In the genomic region with DNA sequence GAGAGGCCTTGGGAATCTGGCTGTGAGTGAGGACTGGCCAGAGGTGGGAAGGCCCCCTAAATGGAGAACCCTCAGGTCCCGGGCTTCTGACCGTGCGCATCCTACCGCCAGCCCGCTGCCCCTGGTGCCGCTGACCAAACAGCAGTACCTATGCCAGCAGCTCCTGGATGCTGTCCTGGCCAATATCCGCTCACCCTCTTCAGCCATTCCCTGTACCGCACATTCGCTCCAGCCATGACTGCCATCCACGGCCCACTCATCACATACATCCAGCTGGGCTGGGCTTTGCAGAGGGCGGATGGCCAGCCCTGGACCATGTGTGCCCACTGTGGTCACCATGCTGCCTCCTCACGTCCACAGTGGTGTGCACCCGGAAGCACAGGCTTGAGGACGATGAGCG, we compare ENCODE assay signal across 14 cellular contexts. TPM values are rescaled to one million over a fixed set of nuclear protein-coding genes. Genes with fewer than 3 reads are reported as not detected.
"Had no signal": no experiment of that assay in that cellular context is flagged by ENCODE, and none has a peak within 500 bp of the region (broad histone marks: within the 10 kb centered on the region; RNA-seq: fewer than 3 reads in every experiment).

No MANE protein-coding gene starts in this region.

RNA-seq across cellular contexts. Expression of a gene that starts 53.1 kb away (rescaled TPM):
- total RNA-seq: activated CD4-positive, alpha-beta memory T cell treated with anti-CD3 and anti-CD28 coated beads, Interleukin-2, amount 10 ng/mL, durations not matched to agents 7 days and 5 days; activated CD4-positive, alpha-beta T cell treated with anti-CD3 and anti-CD28 coated beads, Interleukin-2, amount 10 ng/mL, durations not matched to agents 24 days and 14 days; activated CD8-positive, alpha-beta memory T cell treated with anti-CD3 and anti-CD28 coated beads, Interleukin-2, amount 10 ng/mL, durations not matched to agents 7 days and 5 days; activated naive CD4-positive, alpha-beta T cell treated with anti-CD3 and anti-CD28 coated beads, Interleukin-2, amount 50 U/mL, for 72 hours; activated T-helper 1 cell treated with anti-CD3 and anti-CD28 coated beads, Interleukin-12 subunit alpha, Interleukin-12 subunit beta, Interleukin-2, Interleukin-4 antibody, amounts not matched to agents 30 ng/mL and 10 ng/mL and 1 ng/mL, durations not matched to agents 14 hours and 24 hours and 36 hours; adrenal gland; astrocyte; colonic mucosa; endothelial cell of umbilical vein; esophagus muscularis mucosa; gastrocnemius medialis; mammary epithelial cell; renal cortical epithelial cell; temporal lobe had no signal
- polyA plus RNA-seq: adrenal gland, endothelial cell of umbilical vein, mammary epithelial cell had no signal
